In genomic region chr2:160516547-160517365, GRCh38 we compare ENCODE assay signal across 10 cellular contexts. TPM values are rescaled to one million over a fixed set of nuclear protein-coding genes. Genes with fewer than 3 reads are reported as not detected.
A peak's percentile ranks its signal among the peaks of the same experiment; 100 is the strongest.
DNase-seq lines count a peak whose midpoint lies in the region; ATAC-seq and TF ChIP-seq lines count a peak whose summit lies in the region.
"Had no signal": no experiment of that assay in that cellular context is flagged by ENCODE, and none has a peak within 500 bp of the region (broad histone marks: within the 10 kb centered on the region; RNA-seq: fewer than 3 reads in every experiment).

No MANE protein-coding gene starts in this region.

- H3K4me1 ChIP-seq in esophagus squamous epithelium, result no peaks in the 10 kb centered on the region

- no peaks in the 10 kb centered on the region for H3K9me3 ChIP-seq in esophagus squamous epithelium

- no peak for TF ChIP-seq CTCF in esophagus squamous epithelium (IDR thresholded peaks at IDR 0.05)

- no peaks in the 10 kb centered on the region for H3K27me3 ChIP-seq in esophagus squamous epithelium

- H3K36me3 ChIP-seq in esophagus squamous epithelium, result no peaks in the 10 kb centered on the region

- ATAC-seq in GM21526 (IDR thresholded peaks at IDR 0.05; ENCODE audit: low FRiP score, unreplicated experiment), result peak; percentile 87

- WGBS in esophagus squamous epithelium, 2 donors, result 45 to 67% methylated on average over 10 of the region's 10 CpGs

- no peak overlapping the region for H3K4me3 ChIP-seq in esophagus squamous epithelium

- intact Hi-C loops in esophagus squamous epithelium (cut with DNase I), result no loop called here

- TF ChIP-seq POLR2A in erythroblast (IDR thresholded peaks at IDR 0.05; ENCODE audit: low read length), result no peak
- TF ChIP-seq POLR2A in esophagus squamous epithelium (IDR thresholded peaks at IDR 0.05), result no peak

- H3K27ac ChIP-seq in esophagus squamous epithelium, result no peak overlapping the region
- H3K27ac ChIP-seq: KMS-11 had no signal

- peak; percentile 26 for DNase-seq in EH (ENCODE audit: low read depth)
- peak; percentile 78 for DNase-seq in NCI-H82 (lab: John Stamatoyannopoulos, UW)
- DNase-seq in fibroblast of peridontal ligament (ENCODE audit: extremely low read depth), result peak; percentile 68
- DNase-seq in SW 1271 (lab: John Stamatoyannopoulos, UW), result no peak
- no peak for DNase-seq in mucosa of gallbladder (ENCODE audit: low spot score)
- no peak for DNase-seq in erythroblast (lab: John Stamatoyannopoulos, UW)
- DNase-seq in esophagus squamous epithelium (lab: John Stamatoyannopoulos, UW), result no peak
- DNase-seq: retina had no signal

RNA-seq across cellular contexts. Expression of gene RBMS1, which starts 23.1 kb away (rescaled TPM):
- 36.2 TPM for total RNA-seq in mucosa of gallbladder
- total RNA-seq in esophagus squamous epithelium, result 10 to 100 TPM; 26.3 to 52.5 (median 37.5) TPM

Comparison
In these comparisons a context has a peak if more than half of its experiments do, and no peak if none do; other contexts are left out.
1. DNase-seq: peak in EH (single experiment), NCI-H82 (single experiment) and fibroblast of peridontal ligament (single experiment); none in SW 1271 (0 of 2), mucosa of gallbladder (single experiment), erythroblast (0 of 2) and esophagus squamous epithelium (single experiment).